ENCODE assay signal across 1 cellular context in the genomic region with DNA sequence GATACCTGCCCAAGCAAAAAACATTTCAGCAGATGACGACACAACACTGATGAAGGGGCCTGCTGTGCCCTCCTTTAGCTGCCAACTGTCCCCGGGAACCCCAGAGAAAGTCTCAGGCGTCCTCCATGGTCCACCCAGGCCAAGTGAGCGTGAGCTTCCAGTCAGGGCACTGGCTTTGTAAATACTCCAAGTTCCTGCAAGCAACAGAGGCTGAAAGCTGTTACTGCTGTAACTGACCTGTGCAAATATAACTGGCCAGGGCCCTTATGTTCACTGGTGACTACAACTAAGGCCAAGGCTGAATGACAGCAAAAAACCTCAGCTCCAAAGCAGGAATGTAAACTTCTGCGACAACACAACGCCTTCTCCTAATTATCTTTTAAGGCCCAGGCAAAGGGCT.
TF ChIP-seq lines count a peak whose summit lies in the region.

No MANE protein-coding gene starts in this region.

TF ChIP-seq in H1, 55 proteins besides CTCF, POLR2A, EP300 and RAD21 (continued from another document):
- TF ChIP-seq EGR1 (IDR thresholded peaks at IDR 0.05; ENCODE audit: borderline replicate concordance, low read depth, low read length) (no peak), HDAC2 (IDR thresholded peaks at IDR 0.05; ENCODE audit: borderline replicate concordance in 1 of 2, low read depth in 2 of 2, low read length in 2 of 2) (no peak), NRF1 (IDR thresholded peaks at IDR 0.05; ENCODE audit: low read depth, low read length) (no peak), SRF (IDR thresholded peaks at IDR 0.05; ENCODE audit: low read depth, low read length) (no peak), CREB1 (IDR thresholded peaks at IDR 0.05) (no peak), MAFK (IDR thresholded peaks at IDR 0.05; ENCODE audit: low read depth, low read length) (no peak), BACH1 (IDR thresholded peaks at IDR 0.05; ENCODE audit: low read length) (no peak), PHF8 (conservative IDR thresholded peaks at IDR 0.05; ENCODE audit: low read depth, low read length) (no peak)
- TF ChIP-seq, protein P1, sequence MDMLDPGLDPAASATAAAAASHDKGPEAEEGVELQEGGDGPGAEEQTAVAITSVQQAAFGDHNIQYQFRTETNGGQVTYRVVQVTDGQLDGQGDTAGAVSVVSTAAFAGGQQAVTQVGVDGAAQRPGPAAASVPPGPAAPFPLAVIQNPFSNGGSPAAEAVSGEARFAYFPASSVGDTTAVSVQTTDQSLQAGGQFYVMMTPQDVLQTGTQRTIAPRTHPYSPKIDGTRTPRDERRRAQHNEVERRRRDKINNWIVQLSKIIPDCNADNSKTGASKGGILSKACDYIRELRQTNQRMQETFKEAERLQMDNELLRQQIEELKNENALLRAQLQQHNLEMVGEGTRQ (IDR thresholded peaks at IDR 0.05; ENCODE audit: low read length): no peak
